30 cellular contexts compared by ENCODE assay signal in genomic region chr3:10955694-10956453, GRCh38. TPM values are rescaled to one million over a fixed set of nuclear protein-coding genes. Genes with fewer than 3 reads are reported as not detected.
DNase-seq lines count a peak whose midpoint lies in the region; ATAC-seq, FAIRE-seq and TF ChIP-seq lines count a peak whose summit lies in the region.
"Had no signal": no experiment of that assay in that cellular context is flagged by ENCODE, and none has a peak within 500 bp of the region (broad histone marks: within the 10 kb centered on the region; RNA-seq: fewer than 3 reads in every experiment).

No MANE protein-coding gene starts in this region.

- ATAC-seq in sciatic nerve (peak; percentile 93), HG03469 (IDR thresholded peaks at IDR 0.05; ENCODE audit: unreplicated experiment) (no peak)
- ATAC-seq in activated T-cell treated with anti-CD3 and anti-CD28 coated beads, Interleukin-2, amount 50 U/mL, for 4 hours: no peak
- ATAC-seq: activated CD4-positive, CD25-positive, alpha-beta regulatory T cell treated with anti-CD3 and anti-CD28 coated beads, Interleukin-2, amount 50 U/mL, for 24 hours; HCT116; K562; natural killer cell treated with Interleukin-12 subunit alpha and Interleukin-12 subunit beta and Interleukin-15 and Interleukin-18, amount 100 ng/mL, for 72 hours had no signal

- H3K9me3 Mint-ChIP-seq in activated T-cell treated with anti-CD3 and anti-CD28 coated beads, Interleukin-2, amount 50 U/mL, for 4 hours: no peaks in the 10 kb centered on the region
- H3K9me3 Mint-ChIP-seq: activated CD4-positive, alpha-beta memory T cell treated with anti-CD3 and anti-CD28 coated beads, Interleukin-2, amount 10 ng/mL, durations not matched to agents 7 days and 5 days; natural killer cell treated with Interleukin-12 subunit alpha and Interleukin-12 subunit beta and Interleukin-15 and Interleukin-18, amount 100 ng/mL, for 72 hours had no signal

- H3K27me3 Mint-ChIP-seq in activated T-cell treated with anti-CD3 and anti-CD28 coated beads, Interleukin-2, amount 50 U/mL, for 4 hours (ENCODE audit: low read depth): peaks cover 2% of the 10 kb centered on the region
- H3K27me3 Mint-ChIP-seq: activated CD4-positive, alpha-beta memory T cell treated with anti-CD3 and anti-CD28 coated beads, Interleukin-2, amount 10 ng/mL, durations not matched to agents 7 days and 5 days had no signal

- no peaks in the 10 kb centered on the region for H3K4me1 Mint-ChIP-seq in activated T-cell treated with anti-CD3 and anti-CD28 coated beads, Interleukin-2, amount 50 U/mL, for 4 hours (ENCODE audit: low read depth)
- H3K4me1 Mint-ChIP-seq: activated CD4-positive, alpha-beta memory T cell treated with anti-CD3 and anti-CD28 coated beads, Interleukin-2, amount 10 ng/mL, durations not matched to agents 7 days and 5 days; B cell had no signal

- no peak for TF ChIP-seq CTCF in choroid plexus epithelial cell (conservative IDR thresholded peaks at IDR 0.05; ENCODE audit: low read depth, low read length)

- H3K36me3 Mint-ChIP-seq in activated T-cell treated with anti-CD3 and anti-CD28 coated beads, Interleukin-2, amount 50 U/mL, for 4 hours (ENCODE audit: insufficient read depth): no peaks in the 10 kb centered on the region
- H3K36me3 Mint-ChIP-seq: natural killer cell treated with Interleukin-12 subunit alpha and Interleukin-12 subunit beta and Interleukin-15 and Interleukin-18, amount 100 ng/mL, for 72 hours had no signal

- no peak for FAIRE-seq in H54 (lab: Jason Lieb, UNC)
- FAIRE-seq: A204.1, K562, keratinocyte had no signal

- no peak overlapping the region for H3K4me3 ChIP-seq in choroid plexus epithelial cell (ENCODE audit: low read depth, low read length)
- H3K4me3 ChIP-seq: K562, smooth muscle cell, tibial artery had no signal

- intact Hi-C loops in sciatic nerve (cut with DNase I): no loop called here

- DNase-seq in Ammon's horn (ENCODE audit: low spot score) (peak; percentile 36), choroid plexus epithelial cell (ENCODE audit: low read depth) (peak; percentile 79), left kidney (ENCODE audit: low read depth, low spot score) (peak; percentile 47), sciatic nerve (ENCODE audit: low spot score) (peak; percentile 77), H54 (ENCODE audit: insufficient read length, low spot score) (no peak), NCI-H510A treated with DMSO at 0.1 percent for 48 hours (lab: John Stamatoyannopoulos, UW) (no peak)
- DNase-seq in activated T-cell treated with anti-CD3 and anti-CD28 coated beads, Interleukin-2, amount 50 U/mL, for 4 hours: no peak
- DNase-seq: activated CD4-positive, alpha-beta memory T cell treated with anti-CD3 and anti-CD28 coated beads, Interleukin-2, amount 10 ng/mL, durations not matched to agents 7 days and 5 days; activated naive CD4-positive, alpha-beta T cell treated with Interleukin-2 at 50 U/mL for 16 hours; amniotic stem cell; foreskin fibroblast; mesendoderm; NCI-H1436 treated with DMSO at 0.1 percent for 48 hours; NCI-H2171; NCI-H526; stimulated activated CD4-positive, alpha-beta T cell treated with anti-CD3 and anti-CD28 coated beads, Interleukin-4, amount 100 ng/mL, for 1 hour; stimulated activated naive CD4-positive, alpha-beta T cell treated with Interleukin-2 at 50 U/mL for 16 hours; tibial artery had no signal

- TF ChIP-seq POLR2A in H54 (IDR thresholded peaks at IDR 0.05; ENCODE audit: low read depth, low read length): no peak

- H3K4me3 Mint-ChIP-seq in activated T-cell treated with anti-CD3 and anti-CD28 coated beads, Interleukin-2, amount 50 U/mL, for 4 hours: no peak overlapping the region
- H3K4me3 Mint-ChIP-seq: activated CD4-positive, alpha-beta memory T cell treated with anti-CD3 and anti-CD28 coated beads, Interleukin-2, amount 10 ng/mL, durations not matched to agents 7 days and 5 days; B cell; natural killer cell treated with Interleukin-12 subunit alpha and Interleukin-12 subunit beta and Interleukin-15 and Interleukin-18, amount 100 ng/mL, for 72 hours had no signal

RNA-seq across cellular contexts. Expression of gene SLC6A1, which starts 36.7 kb away (rescaled TPM):
- 10.9 TPM for total RNA-seq in sciatic nerve
- total RNA-seq in activated T-cell treated with anti-CD3 and anti-CD28 coated beads, Interleukin-2, amount 50 U/mL, for 4 hours: not detected
- total RNA-seq: activated CD4-positive, alpha-beta memory T cell treated with anti-CD3 and anti-CD28 coated beads, Interleukin-2, amount 10 ng/mL, durations not matched to agents 7 days and 5 days; B cell; epithelial cell of proximal tubule; HT-29; K562; natural killer cell treated with Interleukin-12 subunit alpha and Interleukin-12 subunit beta and Interleukin-15 and Interleukin-18, amount 100 ng/mL, for 72 hours; RPMI7951 had no signal

Comparison
In these comparisons a context has a peak if more than half of its experiments do, and no peak if none do; other contexts are left out.
1. DNase-seq: peak in Ammon's horn (single experiment), choroid plexus epithelial cell (single experiment), left kidney (single experiment) and sciatic nerve (single experiment); none in H54 (single experiment), NCI-H510A treated with DMSO at 0.1 percent for 48 hours (single experiment) and activated T-cell treated with anti-CD3 and anti-CD28 coated beads, Interleukin-2, amount 50 U/mL, for 4 hours (single experiment).
2. RNA of gene SLC6A1, which starts 36.7 kb away (total RNA-seq): 10.9 TPM in sciatic nerve (single experiment); not detected in activated T-cell treated with anti-CD3 and anti-CD28 coated beads, Interleukin-2, amount 50 U/mL, for 4 hours; every median in the first group is over 10 times any median in the second.